ENCODE assay signal across 19 cellular contexts in the genomic region with DNA sequence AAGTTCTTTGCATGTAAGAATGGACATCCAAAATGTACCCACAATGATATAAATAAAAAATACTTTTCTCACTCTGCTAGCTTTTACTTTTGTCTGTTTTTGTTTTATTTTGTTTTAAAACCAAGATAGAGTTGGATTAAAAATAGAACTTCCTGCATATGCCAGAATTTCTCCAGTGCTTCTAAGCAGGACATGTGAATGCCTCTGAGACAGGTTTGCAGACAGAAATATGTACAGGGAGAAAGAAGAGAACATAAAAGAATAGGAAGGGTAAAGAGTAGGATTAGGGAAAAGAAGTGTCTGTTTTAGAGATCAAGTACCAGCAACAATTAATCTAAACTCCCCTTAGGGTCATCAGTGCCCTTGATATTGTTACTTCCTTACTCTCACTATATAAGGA.
A peak's percentile ranks its signal among the peaks of the same experiment; 100 is the strongest.
DNase-seq lines count a peak whose midpoint lies in the region; ATAC-seq and TF ChIP-seq lines count a peak whose summit lies in the region.
"Had no signal": no experiment of that assay in that cellular context is flagged by ENCODE, and none has a peak within 500 bp of the region (broad histone marks: within the 10 kb centered on the region; RNA-seq: fewer than 3 reads in every experiment).

No MANE protein-coding gene starts in this region.

- no peaks in the 10 kb centered on the region for H3K27me3 Mint-ChIP-seq in progenitor cell of endocrine pancreas
- H3K27me3 Mint-ChIP-seq: IgD-negative memory B cell had no signal

- TF ChIP-seq CTCF in ascending aorta (IDR thresholded peaks at IDR 0.05): no peak
- no peak for TF ChIP-seq CTCF in progenitor cell of endocrine pancreas (IDR thresholded peaks at IDR 0.05; ENCODE audit: unreplicated experiment)

- no peaks in the 10 kb centered on the region for H3K27me3 ChIP-seq in ascending aorta
- H3K27me3 ChIP-seq: BLaER1 had no signal

- no peak overlapping the region for H3K4me3 ChIP-seq in SK-N-MC
- H3K4me3 ChIP-seq in ascending aorta: no peak overlapping the region
- H3K4me3 ChIP-seq: BLaER1, GM23338 had no signal

- H3K4me1 Mint-ChIP-seq in progenitor cell of endocrine pancreas (ENCODE audit: low read depth): peaks cover 17% of the 10 kb centered on the region
- H3K4me1 Mint-ChIP-seq: CD14-positive monocyte, IgD-negative memory B cell had no signal

- peaks cover 2% of the 10 kb centered on the region for H3K36me3 Mint-ChIP-seq in progenitor cell of endocrine pancreas (ENCODE audit: insufficient read depth)
- H3K36me3 Mint-ChIP-seq: CD8-positive, alpha-beta T cell had no signal

- peaks cover 0 to 31% of the 10 kb centered on the region in 2 donors for H3K4me1 ChIP-seq in ascending aorta

- H3K27ac ChIP-seq in SK-N-MC (peak overlapping the region; percentile 5; the same call in 1 of the 2 replicates), ascending aorta (peak overlapping the region; percentile 1 to 7)
- H3K27ac ChIP-seq: BLaER1 had no signal

- no peak for DNase-seq in SK-N-MC (ENCODE audit: low read depth, low spot score)
- DNase-seq in ascending aorta (ENCODE audit: low spot score in 2 of 2): no peak
- DNase-seq in inferior parietal cortex (ENCODE audit: extremely low spot score): peak; percentile 38
- no peak for DNase-seq in progenitor cell of endocrine pancreas (ENCODE audit: low spot score, unreplicated experiment)
- DNase-seq in Ammon's horn (ENCODE audit: low spot score): no peak
- no peak for DNase-seq in CD1c-positive myeloid dendritic cell (ENCODE audit: extremely low spot score)
- DNase-seq: ACHN; AML-193; Calu3; CD8-positive, alpha-beta T cell; DMS79 treated with DMSO at 0.1 percent for 48 hours; GF-D8; HCEC 1CT had no signal

- ATAC-seq in HG03439 (IDR thresholded peaks at IDR 0.05; ENCODE audit: unreplicated experiment): no peak
- ATAC-seq: CD8-positive, alpha-beta T cell; HepG2 had no signal

- H3K36me3 ChIP-seq in SK-N-MC (ENCODE audit: insufficient read depth, low read length): no peaks in the 10 kb centered on the region
- no peaks in the 10 kb centered on the region for H3K36me3 ChIP-seq in ascending aorta
- H3K36me3 ChIP-seq: BLaER1 had no signal

- intact Hi-C loops in ascending aorta (cut with DNase I): no loop called here

- H3K27ac Mint-ChIP-seq in progenitor cell of endocrine pancreas: peak overlapping the region; percentile 54
- H3K27ac Mint-ChIP-seq: CD14-positive monocyte; CD8-positive, alpha-beta T cell; GM23338; IgD-negative memory B cell had no signal

- H3K9me3 ChIP-seq in SK-N-MC (ENCODE audit: low read depth, low read length): no peaks in the 10 kb centered on the region
- no peaks in the 10 kb centered on the region for H3K9me3 ChIP-seq in ascending aorta
- H3K9me3 ChIP-seq: BLaER1 had no signal

- no peak overlapping the region for H3K9ac ChIP-seq in SK-N-MC (ENCODE audit: insufficient read length)
- H3K9ac ChIP-seq: BLaER1 had no signal

- no peaks in the 10 kb centered on the region for H3K9me3 Mint-ChIP-seq in progenitor cell of endocrine pancreas (ENCODE audit: low read depth)
- H3K9me3 Mint-ChIP-seq: CD14-positive monocyte; CD8-positive, alpha-beta T cell; GM23338; IgD-negative memory B cell had no signal

- H3K4me3 Mint-ChIP-seq in progenitor cell of endocrine pancreas (ENCODE audit: low read depth): no peak overlapping the region
- H3K4me3 Mint-ChIP-seq: CD14-positive monocyte; CD8-positive, alpha-beta T cell; GM23338; IgD-negative memory B cell had no signal
